Comparison of ENCODE assay signal across 19 cellular contexts in the genomic region with DNA sequence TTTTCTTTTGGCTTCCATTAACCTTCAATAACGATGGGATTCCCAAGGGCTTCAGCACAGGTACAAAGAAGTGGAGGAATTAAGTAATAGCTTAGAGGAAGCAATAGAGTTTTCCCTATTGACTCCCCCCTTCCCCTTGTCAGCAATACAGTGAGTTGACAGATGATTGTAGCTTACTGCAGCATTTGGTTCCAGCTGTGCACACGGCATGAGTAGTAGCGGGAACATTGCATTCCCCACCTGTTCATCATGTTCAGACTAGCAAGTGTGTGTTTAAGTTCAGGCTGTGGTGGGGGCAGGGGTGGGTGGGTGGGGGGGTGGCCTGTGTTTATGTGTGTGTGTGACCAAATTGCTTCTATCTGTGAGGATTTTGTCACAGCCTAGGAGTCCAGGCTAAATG. TPM values are rescaled to one million over a fixed set of nuclear protein-coding genes. Genes with fewer than 3 reads are reported as not detected.
"Had no signal": no experiment of that assay in that cellular context is flagged by ENCODE, and none has a peak within 500 bp of the region (broad histone marks: within the 10 kb centered on the region; RNA-seq: fewer than 3 reads in every experiment).

No MANE protein-coding gene starts in this region.

- H3K9ac ChIP-seq: parathyroid adenoma had no signal

- H2AFZ ChIP-seq: hepatocyte, parathyroid adenoma had no signal

- H3K36me3 ChIP-seq: neutrophil, sigmoid colon had no signal

- DNase-seq: activated CD4-positive, alpha-beta T cell treated with anti-CD3 and anti-CD28 coated beads, Interleukin-2, amount 10 ng/mL, durations not matched to agents 24 days and 14 days; activated CD8-positive, alpha-beta T cell treated with anti-CD3 and anti-CD28 coated beads, Interleukin-2, amount 10 ng/mL, durations not matched to agents 7 days and 5 days; activated naive CD4-positive, alpha-beta T cell treated with Interleukin-2 at 50 U/mL for 16 hours; activated naive CD8-positive, alpha-beta T cell treated with anti-CD3 and anti-CD28 coated beads, Interleukin-2, amount 10 ng/mL, durations not matched to agents 7 days and 5 days; activated T-cell treated with anti-CD3 and anti-CD28 coated beads, Interleukin-2, amount 50 U/mL, for 24 hours; amygdala; caudate nucleus; effector memory CD8-positive, alpha-beta T cell; left cardiac atrium; mesendoderm; naive thymus-derived CD8-positive, alpha-beta T cell; sigmoid colon; stimulated activated naive B cell treated with anti-CD40 and anti-IgM and Interleukin-4, amounts not matched to agents 10 μg/mL and 1 μg/mL and 100 μg/mL, for 72 hours; T1000 had no signal

- H3K9me3 ChIP-seq: neutrophil had no signal

- H3K4me2 ChIP-seq: hepatocyte had no signal

- H3K4me1 ChIP-seq: parathyroid adenoma had no signal

- H3K27ac ChIP-seq: hepatocyte, neutrophil, parathyroid adenoma, sigmoid colon had no signal

- H3K4me3 ChIP-seq: hepatocyte, sigmoid colon had no signal

- ATAC-seq: activated CD8-positive, alpha-beta T cell treated with anti-CD3 and anti-CD28 coated beads, Interleukin-2, amount 10 ng/mL, durations not matched to agents 7 days and 5 days; effector memory CD8-positive, alpha-beta T cell; left cardiac atrium; naive thymus-derived CD8-positive, alpha-beta T cell; stimulated activated naive B cell treated with anti-CD40 and anti-IgM and Interleukin-4, amounts not matched to agents 10 μg/mL and 1 μg/mL and 100 μg/mL, for 72 hours had no signal

RNA-seq across cellular contexts. Expression of gene ADRA2A, which starts 4.6 kb away (rescaled TPM):
- total RNA-seq: activated CD4-positive, alpha-beta T cell treated with anti-CD3 and anti-CD28 coated beads, Interleukin-2, amount 10 ng/mL, durations not matched to agents 24 days and 14 days; activated CD8-positive, alpha-beta T cell treated with anti-CD3 and anti-CD28 coated beads, Interleukin-2, amount 10 ng/mL, durations not matched to agents 7 days and 5 days; activated naive CD8-positive, alpha-beta T cell treated with anti-CD3 and anti-CD28 coated beads, Interleukin-2, amount 10 ng/mL, durations not matched to agents 7 days and 5 days; activated T-helper 2 cell treated with anti-CD3 and anti-CD28 coated beads, Interferon-gamma antibody, Interleukin-2, Interleukin-4, amounts not matched to agents 10 μg/mL and 5 μg/mL and 100 μg/mL, durations not matched to agents 14 hours and 24 hours and 36 hours; dermis microvascular lymphatic vessel endothelial cell; naive thymus-derived CD8-positive, alpha-beta T cell had no signal
- polyA plus RNA-seq: naive thymus-derived CD8-positive, alpha-beta T cell had no signal
